13 cellular contexts compared by ENCODE assay signal in the genomic region with DNA sequence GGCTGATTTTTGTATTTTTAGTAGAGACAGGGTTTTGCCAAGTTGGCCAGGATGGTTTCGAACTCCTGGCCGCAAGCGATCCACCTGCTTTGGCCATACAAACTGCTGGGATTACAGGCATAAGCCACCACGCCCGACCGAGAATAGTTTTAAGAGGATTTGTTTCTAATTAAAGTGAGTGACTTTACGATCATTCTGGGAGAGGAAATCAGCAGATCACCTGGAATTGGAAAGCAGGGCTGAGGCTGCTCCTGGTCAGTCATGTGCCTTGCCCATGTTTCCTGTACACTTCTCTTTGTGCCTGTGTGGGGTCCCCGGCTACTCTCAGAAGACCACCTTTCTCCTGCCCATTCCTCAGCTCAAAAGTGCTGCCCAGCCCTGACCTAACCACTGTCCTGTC. TPM values are rescaled to one million over a fixed set of nuclear protein-coding genes. Genes with fewer than 3 reads are reported as not detected.
A peak's percentile ranks its signal among the peaks of the same experiment; 100 is the strongest.
DNase-seq lines count a peak whose midpoint lies in the region; ATAC-seq and TF ChIP-seq lines count a peak whose summit lies in the region.
"Had no signal": no experiment of that assay in that cellular context is flagged by ENCODE, and none has a peak within 500 bp of the region (broad histone marks: within the 10 kb centered on the region; RNA-seq: fewer than 3 reads in every experiment).

No MANE protein-coding gene starts in this region.

- no peaks in the 10 kb centered on the region for H3K36me3 Mint-ChIP-seq in activated naive CD4-positive, alpha-beta T cell treated with anti-CD3 and anti-CD28 coated beads, Interleukin-2, amount 50 U/mL, for 24 hours
- H3K36me3 Mint-ChIP-seq in immature natural killer cell (no peaks in the 10 kb centered on the region), type B pancreatic cell (no peaks in the 10 kb centered on the region)

- H3K4me2 ChIP-seq in PC-3 (ENCODE audit: low read length), result no peak overlapping the region

- no peak for DNase-seq in activated naive CD4-positive, alpha-beta T cell treated with anti-CD3 and anti-CD28 coated beads, Interleukin-2, amount 50 U/mL, for 16 hours
- no peak for DNase-seq in PC-3
- no peak for DNase-seq in immature natural killer cell
- DNase-seq in type B pancreatic cell (ENCODE audit: extremely low spot score, unreplicated experiment), result no peak
- DNase-seq in hypothalamus (lab: John Stamatoyannopoulos, UW), result no peak
- no peak for DNase-seq in NCI-H524 treated with DMSO at 0.1 percent for 48 hours (lab: John Stamatoyannopoulos, UW)
- DNase-seq in globus pallidus (ENCODE audit: low spot score), result no peak
- DNase-seq: ACHN, MG63 had no signal

- H4K20me1 ChIP-seq in PC-3 (ENCODE audit: low read length), result no peaks in the 10 kb centered on the region

- TF ChIP-seq CTCF in PC-3 (conservative IDR thresholded peaks at IDR 0.05; ENCODE audit: low read depth, low read length), result no peak
- TF ChIP-seq CTCF in type B pancreatic cell (conservative IDR thresholded peaks at IDR 0.05), result no peak

- ATAC-seq in PC-3, result no peak

- no peak overlapping the region for H3K27ac ChIP-seq in PC-3 (ENCODE audit: low read length)

- no TSS peak for BruUV-seq in PC-3 (replicated peaks; lab: Mats Ljungman, UMichigan)

- intact Hi-C loops in PC-3 (cut with micrococcal nuclease), result no loop called here

- peak overlapping the region; percentile 27; the same call in 1 of the 2 replicates for H2AFZ ChIP-seq in PC-3 (ENCODE audit: low read length)

- POLR2A ChIA-PET in PC-3 (lab: Charles Lee; ENCODE audit: unreplicated experiment), result no interaction called here

- H3K27me3 ChIP-seq in PC-3 (ENCODE audit: low read length), result no peaks in the 10 kb centered on the region
- H3K27me3 ChIP-seq: MG63 had no signal

- H3K79me2 ChIP-seq in PC-3 (ENCODE audit: low read length), result no peaks in the 10 kb centered on the region

- H3K4me3 Mint-ChIP-seq in activated naive CD4-positive, alpha-beta T cell treated with anti-CD3 and anti-CD28 coated beads, Interleukin-2, amount 50 U/mL, for 24 hours, result peak overlapping the region; percentile 71
- H3K4me3 Mint-ChIP-seq in immature natural killer cell, result peak overlapping the region in 3 of 5 donors; percentile 8 to 65 (median 51)
- H3K4me3 Mint-ChIP-seq in type B pancreatic cell, result peak overlapping the region; percentile 91

- H3F3A ChIP-seq in PC-3 (ENCODE audit: low read length, unreplicated experiment), result no peaks in the 10 kb centered on the region

- H3K4me3 ChIP-seq in PC-3 (ENCODE audit: low read length), result no peak overlapping the region
- H3K4me3 ChIP-seq: MG63 had no signal

- no peaks in the 10 kb centered on the region for H3K4me1 ChIP-seq in PC-3 (ENCODE audit: insufficient read depth, low read length)

- no peaks in the 10 kb centered on the region for H3K9me3 Mint-ChIP-seq in activated naive CD4-positive, alpha-beta T cell treated with anti-CD3 and anti-CD28 coated beads, Interleukin-2, amount 50 U/mL, for 24 hours
- H3K9me3 Mint-ChIP-seq in immature natural killer cell (no peaks in the 10 kb centered on the region), type B pancreatic cell (no peaks in the 10 kb centered on the region)
- H3K9me3 Mint-ChIP-seq: stimulated activated naive CD8-positive, alpha-beta T cell treated with anti-CD3 and anti-CD28 coated beads, Interleukin-15, Interleukin-2, amounts not matched to agents 100 ng/mL and 50 ng/mL, for 24 hours had no signal

- peaks cover 33% of the 10 kb centered on the region for H3K27me3 Mint-ChIP-seq in activated naive CD4-positive, alpha-beta T cell treated with anti-CD3 and anti-CD28 coated beads, Interleukin-2, amount 50 U/mL, for 24 hours
- H3K27me3 Mint-ChIP-seq in immature natural killer cell (ENCODE audit: low read depth in 3 of 3) (peaks cover 6 to 24% (median 6%) of the 10 kb centered on the region in 3 donors), type B pancreatic cell (no peaks in the 10 kb centered on the region)

- CTCF ChIA-PET in PC-3 (lab: Charles Lee), result no interaction called here

- no peak overlapping the region for H3K9ac ChIP-seq in PC-3 (ENCODE audit: low read length)

- no peaks in the 10 kb centered on the region for H3K4me1 Mint-ChIP-seq in activated naive CD4-positive, alpha-beta T cell treated with anti-CD3 and anti-CD28 coated beads, Interleukin-2, amount 50 U/mL, for 24 hours
- H3K4me1 Mint-ChIP-seq in immature natural killer cell (peaks cover 6 to 7% of the 10 kb centered on the region in 2 donors), type B pancreatic cell (ENCODE audit: unreplicated experiment) (peaks cover 22% of the 10 kb centered on the region)

- no peaks in the 10 kb centered on the region for H3K36me3 ChIP-seq in PC-3 (ENCODE audit: low read depth, low read length)
- H3K36me3 ChIP-seq: MG63 had no signal

- H3K27ac Mint-ChIP-seq in activated naive CD4-positive, alpha-beta T cell treated with anti-CD3 and anti-CD28 coated beads, Interleukin-2, amount 50 U/mL, for 24 hours, result no peak overlapping the region
- H3K27ac Mint-ChIP-seq in immature natural killer cell (no peak overlapping the region), type B pancreatic cell (no peak overlapping the region)
- H3K27ac Mint-ChIP-seq: stimulated activated naive CD8-positive, alpha-beta T cell treated with anti-CD3 and anti-CD28 coated beads, Interleukin-15, Interleukin-2, amounts not matched to agents 100 ng/mL and 50 ng/mL, for 24 hours had no signal

- no peaks in the 10 kb centered on the region for H3K9me3 ChIP-seq in PC-3 (ENCODE audit: low read length)
- H3K9me3 ChIP-seq: MG63 had no signal

- no peaks in the 10 kb centered on the region for H3K9me2 ChIP-seq in PC-3 (replicated peaks; ENCODE audit: low read length)

RNA-seq across cellular contexts. Expression of a gene that starts 33.9 kb away (rescaled TPM):
- total RNA-seq in PC-3 (2014; rRNA removed), result 0.22 and 0.23 TPM in 2 replicates
- not detected for polyA plus RNA-seq in immature natural killer cell
- total RNA-seq in type B pancreatic cell (ENCODE audit: low replicate concordance), result 0.74 and 1.9 TPM in 2 replicates
- total RNA-seq: activated CD8-positive, alpha-beta memory T cell treated with anti-CD3 and anti-CD28 coated beads for 36 hours had no signal
- polyA plus RNA-seq: esophagus had no signal

RNA-seq across cellular contexts. Expression of a gene that starts 40.5 kb away (rescaled TPM):
- total RNA-seq in PC-3 (2014; rRNA removed), result 1.7 and 3.5 TPM in 2 replicates
- under 1 TPM in 1 of 3 donors, not detected in 2; 0.39 TPM for polyA plus RNA-seq in immature natural killer cell
- 5.4 and 9.5 TPM in 2 replicates for total RNA-seq in type B pancreatic cell (ENCODE audit: low replicate concordance)
